8 cellular contexts compared by ENCODE assay signal in genomic region chr9:62801961-62802718, GRCh38.
DNase-seq lines count a peak whose midpoint lies in the region; ATAC-seq and TF ChIP-seq lines count a peak whose summit lies in the region.
"Not testable (repeated sequence)": the region's sequence is repeated elsewhere in the genome, so short reads cannot be mapped to it uniquely, and the experiment has no call there.

No MANE protein-coding gene starts in this region.

- H3K36me3 Mint-ChIP-seq in CD4-positive, alpha-beta memory T cell; mesothelial cell of epicardium: not testable (repeated sequence)
- peaks cover 18% of the 10 kb centered on the region for H3K36me3 Mint-ChIP-seq in activated naive CD4-positive, alpha-beta T cell treated with anti-CD3 and anti-CD28 coated beads, Interleukin-2, amount 10 ng/mL, durations not matched to agents 7 days and 5 days

- not testable (repeated sequence) for TF ChIP-seq CTCF in fibroblast of mammary gland (conservative IDR thresholded peaks at IDR 0.05; ENCODE audit: control insufficient read depth, insufficient read depth, low read depth, low read length); mesothelial cell of epicardium (IDR thresholded peaks at IDR 0.05; ENCODE audit: unreplicated experiment)

- peak overlapping the region in 1 of 2 donors; percentile 54 for H3K4me3 ChIP-seq in CD4-positive, alpha-beta memory T cell (ENCODE audit: low read length in 2 of 2)
- H3K4me3 ChIP-seq in fibroblast of mammary gland (ENCODE audit: control insufficient read depth, low read depth, low read length): peak overlapping the region; percentile 58

- peak overlapping the region in 3 of 7 donors; percentile 3 to 54 (median 48) for H3K27ac Mint-ChIP-seq in CD4-positive, alpha-beta memory T cell
- H3K27ac Mint-ChIP-seq in activated naive CD4-positive, alpha-beta T cell treated with anti-CD3 and anti-CD28 coated beads, Interleukin-2, amount 10 ng/mL, durations not matched to agents 7 days and 5 days; mesothelial cell of epicardium: not testable (repeated sequence)

- DNase-seq in CD4-positive, alpha-beta memory T cell: peak; percentile 45 to 59 (median 49)
- DNase-seq in RKO (ENCODE audit: low spot score) (peak; percentile 58), fibroblast of mammary gland (ENCODE audit: low read depth) (peak; percentile 62), mesothelial cell of epicardium (ENCODE audit: low spot score in 2 of 2, unreplicated experiment in 2 of 2) (peak; percentile 78 to 86)
- peak; percentile 70 for DNase-seq in activated naive CD4-positive, alpha-beta T cell treated with anti-CD3 and anti-CD28 coated beads, Interleukin-2, amount 10 ng/mL, durations not matched to agents 7 days and 5 days
- DNase-seq in stimulated activated CD8-positive, alpha-beta memory T cell treated with anti-CD3 and anti-CD28 coated beads, Interleukin-12 subunit alpha, Interleukin-12 subunit beta, amount 100 ng/mL, for 24 hours (ENCODE audit: extremely low read depth): peak; percentile 52

- not testable (repeated sequence) for H3K36me3 ChIP-seq in CD4-positive, alpha-beta memory T cell (ENCODE audit: insufficient read depth, low read length)

- peaks cover 2 to 20% (median 9%) of the 10 kb centered on the region in 8 donors for H3K9me3 Mint-ChIP-seq in CD4-positive, alpha-beta memory T cell
- H3K9me3 Mint-ChIP-seq in activated naive CD4-positive, alpha-beta T cell treated with anti-CD3 and anti-CD28 coated beads, Interleukin-2, amount 10 ng/mL, durations not matched to agents 7 days and 5 days; mesothelial cell of epicardium: not testable (repeated sequence)

- not testable (repeated sequence) for H3K9me3 ChIP-seq in CD4-positive, alpha-beta memory T cell (ENCODE audit: control insufficient read depth in 1 of 2, low read length in 2 of 2)

- H3K27me3 Mint-ChIP-seq in CD4-positive, alpha-beta memory T cell: peaks cover 44 to 57% of the 10 kb centered on the region in 2 donors
- H3K27me3 Mint-ChIP-seq in activated naive CD4-positive, alpha-beta T cell treated with anti-CD3 and anti-CD28 coated beads, Interleukin-2, amount 10 ng/mL, durations not matched to agents 7 days and 5 days: peaks cover 65% of the 10 kb centered on the region
- H3K27me3 Mint-ChIP-seq in mesothelial cell of epicardium (ENCODE audit: low read depth): peaks cover 75% of the 10 kb centered on the region

- CTCF ChIA-PET in CD4-positive, alpha-beta memory T cell (lab: Charles Lee; ENCODE audit: partially characterized antibody); activated naive CD4-positive, alpha-beta T cell treated with anti-CD3 and anti-CD28 coated beads, Interleukin-2, amount 10 ng/mL, durations not matched to agents 7 days and 5 days (lab: Charles Lee): not testable (repeated sequence)

- intact Hi-C loops in CD4-positive, alpha-beta memory T cell (cut with micrococcal nuclease): not testable (repeated sequence)

- peaks cover 23 to 43% (median 31%) of the 10 kb centered on the region in 4 donors for H3K4me1 Mint-ChIP-seq in CD4-positive, alpha-beta memory T cell
- peaks cover 37% of the 10 kb centered on the region for H3K4me1 Mint-ChIP-seq in activated naive CD4-positive, alpha-beta T cell treated with anti-CD3 and anti-CD28 coated beads, Interleukin-2, amount 10 ng/mL, durations not matched to agents 7 days and 5 days
- H3K4me1 Mint-ChIP-seq in mesothelial cell of epicardium: peaks cover 25% of the 10 kb centered on the region

- peaks cover 13% of the 10 kb centered on the region for H3K27me3 ChIP-seq in CD4-positive, alpha-beta memory T cell (ENCODE audit: insufficient read depth, low read length)

- not testable (repeated sequence) for H3K27ac ChIP-seq in CD4-positive, alpha-beta memory T cell (ENCODE audit: low read depth, low read length)

- POLR2A ChIA-PET in CD4-positive, alpha-beta memory T cell (lab: Charles Lee; ENCODE audit: partially characterized antibody): not testable (repeated sequence)

- ATAC-seq in GM19372 (IDR thresholded peaks at IDR 0.05; ENCODE audit: low read depth, unreplicated experiment) (peak; percentile 99), HG03066 (IDR thresholded peaks at IDR 0.05; ENCODE audit: low read depth, unreplicated experiment) (peak; percentile 97)

- H3K4me1 ChIP-seq in CD4-positive, alpha-beta memory T cell (ENCODE audit: insufficient read depth, low read length): peaks cover 19% of the 10 kb centered on the region

- peak overlapping the region; percentile 66 to 83 (median 78) for H3K4me3 Mint-ChIP-seq in CD4-positive, alpha-beta memory T cell
- peak overlapping the region; percentile 68 for H3K4me3 Mint-ChIP-seq in activated naive CD4-positive, alpha-beta T cell treated with anti-CD3 and anti-CD28 coated beads, Interleukin-2, amount 10 ng/mL, durations not matched to agents 7 days and 5 days
- peak overlapping the region; percentile 56 for H3K4me3 Mint-ChIP-seq in mesothelial cell of epicardium
